ENCODE assay signal across 2 cellular contexts in genomic region chr6:27168586-27169443, GRCh38.
A peak's percentile ranks its signal among the peaks of the same experiment; 100 is the strongest.
TF ChIP-seq lines count a peak whose summit lies in the region.

No MANE protein-coding gene starts in this region.

TF ChIP-seq in IMR-90, 13 proteins besides CTCF, POLR2A, EP300 and RAD21 (continued from another document):
- TF ChIP-seq USF2 (IDR thresholded peaks at IDR 0.05; ENCODE audit: low read depth, low read length) = peak; percentile 7; the same call in 1 of the 2 replicates
- no peak for TF ChIP-seq MXI1 (IDR thresholded peaks at IDR 0.05; ENCODE audit: borderline replicate concordance, low read depth, low read length)
- TF ChIP-seq ELK1 (IDR thresholded peaks at IDR 0.05; ENCODE audit: borderline replicate concordance, low read depth, low read length) = no peak
- TF ChIP-seq BHLHE40 (IDR thresholded peaks at IDR 0.05; ENCODE audit: low read depth, low read length) = no peak
- no peak for TF ChIP-seq MAFK (IDR thresholded peaks at IDR 0.05; ENCODE audit: low read depth, low read length)
- TF ChIP-seq CHD1 (IDR thresholded peaks at IDR 0.05; ENCODE audit: low read depth, low read length) = no peak
TF ChIP-seq in IMR-90: peak in this region for 3.

TF ChIP-seq in K562, 482 proteins besides CTCF, POLR2A, EP300 and RAD21 (continued from another document and continues in another):
- no peak for TF ChIP-seq YY1 (IDR thresholded peaks at IDR 0.05; ENCODE audit: borderline replicate concordance in 1 of 3, control insufficient read depth in 1 of 3, extremely low read depth in 1 of 3, insufficient read depth in 3 of 3, insufficient read length in 1 of 3, insufficient replicate concordance in 2 of 3, low read depth in 1 of 3, low read length in 2 of 3)
- no peak for TF ChIP-seq NCOA2 (IDR thresholded peaks at IDR 0.05; ENCODE audit: partially characterized antibody in 2 of 2)
- no peak for TF ChIP-seq ZNF75A (CRISPR knock-in tag; IDR thresholded peaks at IDR 0.05)
- TF ChIP-seq MBD1 (CRISPR knock-in tag; IDR thresholded peaks at IDR 0.05) = no peak
- no peak for TF ChIP-seq ZNF584 (CRISPR knock-in tag; IDR thresholded peaks at IDR 0.05; ENCODE audit: low read depth)
- TF ChIP-seq XRCC4 (IDR thresholded peaks at IDR 0.05; ENCODE audit: extremely low read depth, insufficient read depth, insufficient read length) = no peak
- TF ChIP-seq RBBP5 (IDR thresholded peaks at IDR 0.05; ENCODE audit: borderline replicate concordance, insufficient read depth, low read length, poor library complexity, severe bottlenecking) = peak; percentile 28
- 0 out of 4 replicates have a peak, but pooled peaks of 1 of the 2 experiments have one; percentile 17 for TF ChIP-seq FOXK2 (conservative IDR thresholded peaks at IDR 0.05 in 1 of 2, IDR thresholded peaks at IDR 0.05 in 1 of 2; ENCODE audit: low read depth in 2 of 2)
- TF ChIP-seq, protein P1, sequence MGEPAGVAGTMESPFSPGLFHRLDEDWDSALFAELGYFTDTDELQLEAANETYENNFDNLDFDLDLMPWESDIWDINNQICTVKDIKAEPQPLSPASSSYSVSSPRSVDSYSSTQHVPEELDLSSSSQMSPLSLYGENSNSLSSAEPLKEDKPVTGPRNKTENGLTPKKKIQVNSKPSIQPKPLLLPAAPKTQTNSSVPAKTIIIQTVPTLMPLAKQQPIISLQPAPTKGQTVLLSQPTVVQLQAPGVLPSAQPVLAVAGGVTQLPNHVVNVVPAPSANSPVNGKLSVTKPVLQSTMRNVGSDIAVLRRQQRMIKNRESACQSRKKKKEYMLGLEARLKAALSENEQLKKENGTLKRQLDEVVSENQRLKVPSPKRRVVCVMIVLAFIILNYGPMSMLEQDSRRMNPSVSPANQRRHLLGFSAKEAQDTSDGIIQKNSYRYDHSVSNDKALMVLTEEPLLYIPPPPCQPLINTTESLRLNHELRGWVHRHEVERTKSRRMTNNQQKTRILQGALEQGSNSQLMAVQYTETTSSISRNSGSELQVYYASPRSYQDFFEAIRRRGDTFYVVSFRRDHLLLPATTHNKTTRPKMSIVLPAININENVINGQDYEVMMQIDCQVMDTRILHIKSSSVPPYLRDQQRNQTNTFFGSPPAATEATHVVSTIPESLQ (CRISPR knock-in tag; IDR thresholded peaks at IDR 0.05) = no peak
- TF ChIP-seq ZNF174 (CRISPR knock-in tag; IDR thresholded peaks at IDR 0.05) = no peak
- TF ChIP-seq ZNF316 (IDR thresholded peaks at IDR 0.05) = peak; percentile 75
- peak; percentile 46 for TF ChIP-seq DPF2 (IDR thresholded peaks at IDR 0.05)
- TF ChIP-seq ZNF586 (CRISPR knock-in tag; conservative IDR thresholded peaks at IDR 0.05) = no peak
- TF ChIP-seq, protein P2, sequence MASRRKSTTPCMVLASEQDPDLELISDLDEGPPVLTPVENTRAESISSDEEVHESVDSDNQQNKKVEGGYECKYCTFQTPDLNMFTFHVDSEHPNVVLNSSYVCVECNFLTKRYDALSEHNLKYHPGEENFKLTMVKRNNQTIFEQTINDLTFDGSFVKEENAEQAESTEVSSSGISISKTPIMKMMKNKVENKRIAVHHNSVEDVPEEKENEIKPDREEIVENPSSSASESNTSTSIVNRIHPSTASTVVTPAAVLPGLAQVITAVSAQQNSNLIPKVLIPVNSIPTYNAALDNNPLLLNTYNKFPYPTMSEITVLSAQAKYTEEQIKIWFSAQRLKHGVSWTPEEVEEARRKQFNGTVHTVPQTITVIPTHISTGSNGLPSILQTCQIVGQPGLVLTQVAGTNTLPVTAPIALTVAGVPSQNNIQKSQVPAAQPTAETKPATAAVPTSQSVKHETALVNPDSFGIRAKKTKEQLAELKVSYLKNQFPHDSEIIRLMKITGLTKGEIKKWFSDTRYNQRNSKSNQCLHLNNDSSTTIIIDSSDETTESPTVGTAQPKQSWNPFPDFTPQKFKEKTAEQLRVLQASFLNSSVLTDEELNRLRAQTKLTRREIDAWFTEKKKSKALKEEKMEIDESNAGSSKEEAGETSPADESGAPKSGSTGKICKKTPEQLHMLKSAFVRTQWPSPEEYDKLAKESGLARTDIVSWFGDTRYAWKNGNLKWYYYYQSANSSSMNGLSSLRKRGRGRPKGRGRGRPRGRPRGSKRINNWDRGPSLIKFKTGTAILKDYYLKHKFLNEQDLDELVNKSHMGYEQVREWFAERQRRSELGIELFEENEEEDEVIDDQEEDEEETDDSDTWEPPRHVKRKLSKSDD (conservative IDR thresholded peaks at IDR 0.05; ENCODE audit: low read length) = no peak
- no peak for TF ChIP-seq ASH1L (IDR thresholded peaks at IDR 0.05; ENCODE audit: borderline replicate concordance, low read depth, partially characterized antibody)
- peak; percentile 35; the same call in 1 of the 2 replicates for TF ChIP-seq SMARCA4 (IDR thresholded peaks at IDR 0.05)
- TF ChIP-seq ETV6 (IDR thresholded peaks at IDR 0.05; ENCODE audit: borderline replicate concordance in 1 of 2, low read depth in 2 of 2, low read length in 1 of 2) = no peak
- TF ChIP-seq ETV6 (CRISPR knock-in tag; IDR thresholded peaks at IDR 0.05; ENCODE audit: borderline replicate concordance) = no peak
- no peak for TF ChIP-seq GABPA (tag; conservative IDR thresholded peaks at IDR 0.05; ENCODE audit: low read depth)
- TF ChIP-seq SUPT5H (IDR thresholded peaks at IDR 0.05) = no peak
- no peak for TF ChIP-seq THRAP3 (IDR thresholded peaks at IDR 0.05; ENCODE audit: borderline replicate concordance)
- TF ChIP-seq ZNF311 (CRISPR knock-in tag; IDR thresholded peaks at IDR 0.05) = no peak
- TF ChIP-seq ESRRA (IDR thresholded peaks at IDR 0.05; ENCODE audit: borderline replicate concordance, low read depth) = 0 out of 2 replicates have a peak, but pooled peaks have one; percentile 10
- no peak for TF ChIP-seq PYGO2 (tag; IDR thresholded peaks at IDR 0.05)
- TF ChIP-seq IFI16 (CRISPR knock-in tag; IDR thresholded peaks at IDR 0.05) = no peak
- TF ChIP-seq NCOA1 (IDR thresholded peaks at IDR 0.05; ENCODE audit: low read depth) = no peak
- no peak for TF ChIP-seq E2F5 (CRISPR knock-in tag; IDR thresholded peaks at IDR 0.05)
- TF ChIP-seq SRSF9 (IDR thresholded peaks at IDR 0.05; ENCODE audit: borderline replicate concordance, low read depth, low read length) = no peak
- TF ChIP-seq SMARCE1 (IDR thresholded peaks at IDR 0.05) = no peak
- TF ChIP-seq ESRRB (CRISPR knock-in tag; IDR thresholded peaks at IDR 0.05; ENCODE audit: borderline replicate concordance) = no peak
- TF ChIP-seq, protein P3, sequence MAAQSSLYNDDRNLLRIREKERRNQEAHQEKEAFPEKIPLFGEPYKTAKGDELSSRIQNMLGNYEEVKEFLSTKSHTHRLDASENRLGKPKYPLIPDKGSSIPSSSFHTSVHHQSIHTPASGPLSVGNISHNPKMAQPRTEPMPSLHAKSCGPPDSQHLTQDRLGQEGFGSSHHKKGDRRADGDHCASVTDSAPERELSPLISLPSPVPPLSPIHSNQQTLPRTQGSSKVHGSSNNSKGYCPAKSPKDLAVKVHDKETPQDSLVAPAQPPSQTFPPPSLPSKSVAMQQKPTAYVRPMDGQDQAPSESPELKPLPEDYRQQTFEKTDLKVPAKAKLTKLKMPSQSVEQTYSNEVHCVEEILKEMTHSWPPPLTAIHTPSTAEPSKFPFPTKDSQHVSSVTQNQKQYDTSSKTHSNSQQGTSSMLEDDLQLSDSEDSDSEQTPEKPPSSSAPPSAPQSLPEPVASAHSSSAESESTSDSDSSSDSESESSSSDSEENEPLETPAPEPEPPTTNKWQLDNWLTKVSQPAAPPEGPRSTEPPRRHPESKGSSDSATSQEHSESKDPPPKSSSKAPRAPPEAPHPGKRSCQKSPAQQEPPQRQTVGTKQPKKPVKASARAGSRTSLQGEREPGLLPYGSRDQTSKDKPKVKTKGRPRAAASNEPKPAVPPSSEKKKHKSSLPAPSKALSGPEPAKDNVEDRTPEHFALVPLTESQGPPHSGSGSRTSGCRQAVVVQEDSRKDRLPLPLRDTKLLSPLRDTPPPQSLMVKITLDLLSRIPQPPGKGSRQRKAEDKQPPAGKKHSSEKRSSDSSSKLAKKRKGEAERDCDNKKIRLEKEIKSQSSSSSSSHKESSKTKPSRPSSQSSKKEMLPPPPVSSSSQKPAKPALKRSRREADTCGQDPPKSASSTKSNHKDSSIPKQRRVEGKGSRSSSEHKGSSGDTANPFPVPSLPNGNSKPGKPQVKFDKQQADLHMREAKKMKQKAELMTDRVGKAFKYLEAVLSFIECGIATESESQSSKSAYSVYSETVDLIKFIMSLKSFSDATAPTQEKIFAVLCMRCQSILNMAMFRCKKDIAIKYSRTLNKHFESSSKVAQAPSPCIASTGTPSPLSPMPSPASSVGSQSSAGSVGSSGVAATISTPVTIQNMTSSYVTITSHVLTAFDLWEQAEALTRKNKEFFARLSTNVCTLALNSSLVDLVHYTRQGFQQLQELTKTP (IDR thresholded peaks at IDR 0.05; ENCODE audit: low read depth in 1 of 2, partially characterized antibody in 2 of 2) = peak in 1 of 2 experiments; percentile 30
- peak; percentile 51 for TF ChIP-seq FOSL1 (tag; conservative IDR thresholded peaks at IDR 0.05)
- no peak for TF ChIP-seq ZNF41 (CRISPR knock-in tag; conservative IDR thresholded peaks at IDR 0.05)
- no peak for TF ChIP-seq BACH1 (tag; IDR thresholded peaks at IDR 0.05)
- TF ChIP-seq NFE2 (IDR thresholded peaks at IDR 0.05; ENCODE audit: low read depth) = no peak
- TF ChIP-seq ZNF263 (CRISPR knock-in tag; IDR thresholded peaks at IDR 0.05; ENCODE audit: borderline replicate concordance) = no peak
- TF ChIP-seq ZNF143 (CRISPR knock-in tag; IDR thresholded peaks at IDR 0.05) = no peak
- TF ChIP-seq, protein P4, sequence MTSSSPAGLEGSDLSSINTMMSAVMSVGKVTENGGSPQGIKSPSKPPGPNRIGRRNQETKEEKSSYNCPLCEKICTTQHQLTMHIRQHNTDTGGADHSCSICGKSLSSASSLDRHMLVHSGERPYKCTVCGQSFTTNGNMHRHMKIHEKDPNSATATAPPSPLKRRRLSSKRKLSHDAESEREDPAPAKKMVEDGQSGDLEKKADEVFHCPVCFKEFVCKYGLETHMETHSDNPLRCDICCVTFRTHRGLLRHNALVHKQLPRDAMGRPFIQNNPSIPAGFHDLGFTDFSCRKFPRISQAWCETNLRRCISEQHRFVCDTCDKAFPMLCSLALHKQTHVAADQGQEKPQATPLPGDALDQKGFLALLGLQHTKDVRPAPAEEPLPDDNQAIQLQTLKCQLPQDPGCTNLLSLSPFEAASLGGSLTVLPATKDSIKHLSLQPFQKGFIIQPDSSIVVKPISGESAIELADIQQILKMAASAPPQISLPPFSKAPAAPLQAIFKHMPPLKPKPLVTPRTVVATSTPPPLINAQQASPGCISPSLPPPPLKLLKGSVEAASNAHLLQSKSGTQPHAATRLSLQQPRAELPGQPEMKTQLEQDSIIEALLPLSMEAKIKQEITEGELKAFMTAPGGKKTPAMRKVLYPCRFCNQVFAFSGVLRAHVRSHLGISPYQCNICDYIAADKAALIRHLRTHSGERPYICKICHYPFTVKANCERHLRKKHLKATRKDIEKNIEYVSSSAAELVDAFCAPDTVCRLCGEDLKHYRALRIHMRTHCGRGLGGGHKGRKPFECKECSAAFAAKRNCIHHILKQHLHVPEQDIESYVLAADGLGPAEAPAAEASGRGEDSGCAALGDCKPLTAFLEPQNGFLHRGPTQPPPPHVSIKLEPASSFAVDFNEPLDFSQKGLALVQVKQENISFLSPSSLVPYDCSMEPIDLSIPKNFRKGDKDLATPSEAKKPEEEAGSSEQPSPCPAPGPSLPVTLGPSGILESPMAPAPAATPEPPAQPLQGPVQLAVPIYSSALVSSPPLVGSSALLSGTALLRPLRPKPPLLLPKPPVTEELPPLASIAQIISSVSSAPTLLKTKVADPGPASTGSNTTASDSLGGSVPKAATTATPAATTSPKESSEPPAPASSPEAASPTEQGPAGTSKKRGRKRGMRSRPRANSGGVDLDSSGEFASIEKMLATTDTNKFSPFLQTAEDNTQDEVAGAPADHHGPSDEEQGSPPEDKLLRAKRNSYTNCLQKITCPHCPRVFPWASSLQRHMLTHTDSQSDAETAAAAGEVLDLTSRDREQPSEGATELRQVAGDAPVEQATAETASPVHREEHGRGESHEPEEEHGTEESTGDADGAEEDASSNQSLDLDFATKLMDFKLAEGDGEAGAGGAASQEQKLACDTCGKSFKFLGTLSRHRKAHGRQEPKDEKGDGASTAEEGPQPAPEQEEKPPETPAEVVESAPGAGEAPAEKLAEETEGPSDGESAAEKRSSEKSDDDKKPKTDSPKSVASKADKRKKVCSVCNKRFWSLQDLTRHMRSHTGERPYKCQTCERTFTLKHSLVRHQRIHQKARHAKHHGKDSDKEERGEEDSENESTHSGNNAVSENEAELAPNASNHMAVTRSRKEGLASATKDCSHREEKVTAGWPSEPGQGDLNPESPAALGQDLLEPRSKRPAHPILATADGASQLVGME (CRISPR knock-in tag; IDR thresholded peaks at IDR 0.05) = no peak
- TF ChIP-seq TBL1XR1 (IDR thresholded peaks at IDR 0.05; ENCODE audit: low read length in 2 of 2) = no peak
- no peak for TF ChIP-seq MXI1 (IDR thresholded peaks at IDR 0.05; ENCODE audit: low read depth, low read length)
- TF ChIP-seq, protein P5, sequence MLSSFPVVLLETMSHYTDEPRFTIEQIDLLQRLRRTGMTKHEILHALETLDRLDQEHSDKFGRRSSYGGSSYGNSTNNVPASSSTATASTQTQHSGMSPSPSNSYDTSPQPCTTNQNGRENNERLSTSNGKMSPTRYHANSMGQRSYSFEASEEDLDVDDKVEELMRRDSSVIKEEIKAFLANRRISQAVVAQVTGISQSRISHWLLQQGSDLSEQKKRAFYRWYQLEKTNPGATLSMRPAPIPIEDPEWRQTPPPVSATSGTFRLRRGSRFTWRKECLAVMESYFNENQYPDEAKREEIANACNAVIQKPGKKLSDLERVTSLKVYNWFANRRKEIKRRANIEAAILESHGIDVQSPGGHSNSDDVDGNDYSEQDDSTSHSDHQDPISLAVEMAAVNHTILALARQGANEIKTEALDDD (IDR thresholded peaks at IDR 0.05) = 0 out of 2 replicates have a peak, but pooled peaks have one; percentile 22
- no peak for TF ChIP-seq EZH2 (IDR thresholded peaks at IDR 0.05; ENCODE audit: borderline replicate concordance, low read depth, low read length)
- TF ChIP-seq EHMT2 (IDR thresholded peaks at IDR 0.05) = 0 out of 2 replicates have a peak, but pooled peaks have one; percentile 34
